In the genomic region with DNA sequence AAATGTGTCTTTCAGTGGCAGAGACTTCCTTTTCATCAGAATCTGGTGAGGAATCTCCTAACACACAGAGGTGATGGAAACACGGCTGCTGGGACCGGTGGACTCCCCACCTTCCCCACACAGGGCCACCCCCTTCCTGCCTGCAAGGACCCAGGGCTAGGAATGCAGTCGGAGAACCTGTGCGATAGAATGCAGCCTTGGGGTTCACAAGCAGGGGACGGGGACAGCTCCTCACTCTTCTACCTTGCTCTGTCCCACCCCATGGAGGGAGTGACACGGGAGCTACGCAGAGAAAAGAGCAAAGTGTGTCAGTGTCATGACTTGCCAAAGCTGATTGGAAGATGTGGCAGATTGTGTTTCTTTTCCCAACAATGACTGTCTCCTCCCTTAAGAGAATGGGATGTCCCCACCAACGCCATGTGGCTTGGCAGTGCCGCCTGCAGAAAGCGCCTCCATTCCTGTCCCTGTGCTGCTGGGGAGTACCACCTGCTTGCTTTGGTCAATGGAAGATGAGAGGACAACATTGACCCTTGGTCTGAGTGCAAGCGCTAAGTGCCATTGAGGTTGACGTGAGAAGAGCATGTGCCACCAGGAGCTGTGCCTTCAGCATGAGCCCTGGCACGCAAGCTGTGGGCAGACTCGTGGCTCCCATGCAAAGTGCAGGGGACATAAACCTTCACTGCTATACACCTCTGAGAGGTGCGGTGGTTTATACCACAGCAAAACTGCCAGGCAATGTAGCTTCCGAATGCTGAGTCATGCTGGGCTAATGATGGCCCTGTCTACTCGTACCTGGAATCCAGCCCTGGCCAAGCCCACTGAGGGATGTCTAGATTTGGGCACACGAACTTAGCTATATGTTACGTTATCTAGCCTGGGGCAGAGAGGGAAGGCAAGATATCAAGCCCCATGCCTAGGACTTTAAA, we compare ENCODE assay signal across 26 cellular contexts. TPM values are rescaled to one million over a fixed set of nuclear protein-coding genes. Genes with fewer than 3 reads are reported as not detected.
DNase-seq lines count a peak whose midpoint lies in the region; ATAC-seq and TF ChIP-seq lines count a peak whose summit lies in the region.
"Had no signal": no experiment of that assay in that cellular context is flagged by ENCODE, and none has a peak within 500 bp of the region (broad histone marks: within the 10 kb centered on the region; RNA-seq: fewer than 3 reads in every experiment).

No MANE protein-coding gene starts in this region.

- no peaks in the 10 kb centered on the region for H3K9me3 ChIP-seq in MM.1S (replicated peaks; ENCODE audit: insufficient read depth, low read length)
- H3K9me3 ChIP-seq: adrenal gland, psoas muscle, SJCRH30 had no signal

- H3K27ac ChIP-seq in MM.1S (ENCODE audit: low read length): peak overlapping the region; percentile 12; the same call in 1 of the 2 replicates
- H3K27ac ChIP-seq: 22Rv1, adrenal gland, C4-2B, heart left ventricle, psoas muscle, spleen had no signal

- H3K27me3 Mint-ChIP-seq in activated CD4-positive, alpha-beta T cell treated with anti-CD3 and anti-CD28 coated beads, Interleukin-2, amount 10 ng/mL, durations not matched to agents 24 days and 14 days: peaks cover 13% of the 10 kb centered on the region
- no peaks in the 10 kb centered on the region for H3K27me3 Mint-ChIP-seq in activated CD4-positive, alpha-beta T cell treated with anti-CD3 and anti-CD28 coated beads for 36 hours

- peaks cover 83% of the 10 kb centered on the region for H3K79me2 ChIP-seq in MM.1S (ENCODE audit: low read length)

- H3K36me3 Mint-ChIP-seq in activated CD4-positive, alpha-beta T cell treated with anti-CD3 and anti-CD28 coated beads, Interleukin-2, amount 10 ng/mL, durations not matched to agents 24 days and 14 days (ENCODE audit: low read depth): peaks cover 11% of the 10 kb centered on the region
- H3K36me3 Mint-ChIP-seq in activated CD4-positive, alpha-beta T cell treated with anti-CD3 and anti-CD28 coated beads for 36 hours (ENCODE audit: low read depth): peaks cover 8% of the 10 kb centered on the region
- H3K36me3 Mint-ChIP-seq: natural killer cell had no signal

- H3K4me3 Mint-ChIP-seq in activated CD4-positive, alpha-beta T cell treated with anti-CD3 and anti-CD28 coated beads, Interleukin-2, amount 10 ng/mL, durations not matched to agents 24 days and 14 days: no peak overlapping the region
- no peak overlapping the region for H3K4me3 Mint-ChIP-seq in activated CD4-positive, alpha-beta T cell treated with anti-CD3 and anti-CD28 coated beads for 36 hours
- H3K4me3 Mint-ChIP-seq: natural killer cell had no signal

- peaks cover 43% of the 10 kb centered on the region for H3K4me1 Mint-ChIP-seq in activated CD4-positive, alpha-beta T cell treated with anti-CD3 and anti-CD28 coated beads, Interleukin-2, amount 10 ng/mL, durations not matched to agents 24 days and 14 days
- H3K4me1 Mint-ChIP-seq in activated CD4-positive, alpha-beta T cell treated with anti-CD3 and anti-CD28 coated beads for 36 hours: peaks cover 36% of the 10 kb centered on the region

- H3K4me1 ChIP-seq in MM.1S (ENCODE audit: low read length): peaks cover 22% of the 10 kb centered on the region
- H3K4me1 ChIP-seq: adrenal gland, psoas muscle had no signal

- TF ChIP-seq CTCF in MM.1S (IDR thresholded peaks at IDR 0.05; ENCODE audit: low read length): no peak

- peaks cover 11% of the 10 kb centered on the region for H3F3A ChIP-seq in MM.1S (ENCODE audit: insufficient read depth, low read length)

- ATAC-seq in activated CD4-positive, alpha-beta T cell treated with anti-CD3 and anti-CD28 coated beads for 36 hours: no peak
- ATAC-seq in sciatic nerve: no peak
- ATAC-seq: heart left ventricle, natural killer cell, psoas muscle had no signal

- H4K20me1 ChIP-seq in MM.1S (ENCODE audit: insufficient read depth, low read length): no peaks in the 10 kb centered on the region

- H3K9ac ChIP-seq in MM.1S (ENCODE audit: low read length): no peak overlapping the region

- H3K9me3 Mint-ChIP-seq in activated CD4-positive, alpha-beta T cell treated with anti-CD3 and anti-CD28 coated beads, Interleukin-2, amount 10 ng/mL, durations not matched to agents 24 days and 14 days: peaks cover 12% of the 10 kb centered on the region
- peaks cover 16% of the 10 kb centered on the region for H3K9me3 Mint-ChIP-seq in activated CD4-positive, alpha-beta T cell treated with anti-CD3 and anti-CD28 coated beads for 36 hours (ENCODE audit: low read depth)
- H3K9me3 Mint-ChIP-seq: natural killer cell had no signal

- CTCF ChIA-PET in activated CD4-positive, alpha-beta T cell treated with anti-CD3 and anti-CD28 coated beads for 36 hours (lab: Charles Lee): interaction anchor here (0.7 to 1.4 kb wide), 3 partner anchors 38 to 127 kb away, joined by 3 to 4 read pairs (median 4); no protein-coding TSS in a partner anchor

- H3K4me2 ChIP-seq in MM.1S (ENCODE audit: low read depth, low read length): no peak overlapping the region

- DNase-seq in activated CD4-positive, alpha-beta T cell treated with anti-CD3 and anti-CD28 coated beads, Interleukin-2, amount 10 ng/mL, durations not matched to agents 24 days and 14 days: no peak
- DNase-seq in activated CD4-positive, alpha-beta T cell treated with anti-CD3 and anti-CD28 coated beads for 36 hours: no peak
- no peak for DNase-seq in MM.1S
- peak; percentile 34 for DNase-seq in ecto neural progenitor cell (ENCODE audit: low spot score)
- DNase-seq in sciatic nerve (ENCODE audit: low spot score): peak; percentile 32
- no peak for DNase-seq in NCI-H82 (lab: John Stamatoyannopoulos, UW)
- no peak for DNase-seq in superior temporal gyrus (ENCODE audit: extremely low spot score)
- no peak for DNase-seq in NK-92 treated with Interleukin-12 subunit alpha and Interleukin-12 subunit beta, amount 100 ng/mL, for 24 hours (lab: John Stamatoyannopoulos, UW)
- DNase-seq: activated CD4-positive, CD25-positive, alpha-beta regulatory T cell treated with anti-CD3 and anti-CD28 coated beads, Interleukin-2, amount 50 U/mL, for 72 hours; activated T-cell treated with anti-CD3 and anti-CD28 coated beads for 4 hours; DMS53; effector CD8-positive, alpha-beta T cell; heart left ventricle; natural killer cell; NCI-H1930; NCI-H524; psoas muscle; spleen; trophoblast cell had no signal

- H3K27ac Mint-ChIP-seq in activated CD4-positive, alpha-beta T cell treated with anti-CD3 and anti-CD28 coated beads, Interleukin-2, amount 10 ng/mL, durations not matched to agents 24 days and 14 days: peak overlapping the region; percentile 82
- H3K27ac Mint-ChIP-seq in activated CD4-positive, alpha-beta T cell treated with anti-CD3 and anti-CD28 coated beads for 36 hours: no peak overlapping the region
- H3K27ac Mint-ChIP-seq: natural killer cell had no signal

- H3K9me2 ChIP-seq in MM.1S (replicated peaks; ENCODE audit: insufficient read depth, low read length): no peaks in the 10 kb centered on the region

- H3K36me3 ChIP-seq in MM.1S (replicated peaks; ENCODE audit: insufficient read depth, low read length): no peaks in the 10 kb centered on the region
- H3K36me3 ChIP-seq: adrenal gland, heart left ventricle, SJCRH30, spleen had no signal

- no peak overlapping the region for H3K4me3 ChIP-seq in MM.1S (ENCODE audit: low read length)
- H3K4me3 ChIP-seq: adrenal gland, heart left ventricle, psoas muscle, SJCRH30, spleen had no signal

- no peak overlapping the region for H2AFZ ChIP-seq in MM.1S (ENCODE audit: low read length)

- H3K27me3 ChIP-seq in MM.1S (replicated peaks; ENCODE audit: insufficient read depth, low read length): no peaks in the 10 kb centered on the region
- H3K27me3 ChIP-seq: adrenal gland, heart left ventricle, SJCRH30, spleen had no signal

- intact Hi-C loops in activated CD4-positive, alpha-beta T cell treated with anti-CD3 and anti-CD28 coated beads, Interleukin-2, amount 10 ng/mL, durations not matched to agents 24 days and 14 days (cut with micrococcal nuclease): loop anchor here (2.0 to 10.0 kb wide), 5 partner anchors 17 to 222 kb away; no protein-coding TSS in a partner anchor
- intact Hi-C loops in activated CD4-positive, alpha-beta T cell treated with anti-CD3 and anti-CD28 coated beads for 36 hours (cut with DNase I, micrococcal nuclease): loop anchor here (2.0 to 5.0 kb wide), 2 partner anchors 17 to 38 kb away; no protein-coding TSS in a partner anchor
- intact Hi-C loops in sciatic nerve (cut with DNase I): no loop called here

- POLR2A ChIA-PET in activated CD4-positive, alpha-beta T cell treated with anti-CD3 and anti-CD28 coated beads for 36 hours (lab: Charles Lee): no interaction called here

RNA-seq across cellular contexts. Expression of a gene that starts 41.8 kb away (rescaled TPM):
- total RNA-seq in activated CD4-positive, alpha-beta T cell treated with anti-CD3 and anti-CD28 coated beads, Interleukin-2, amount 10 ng/mL, durations not matched to agents 24 days and 14 days: 0.21 and 0.83 TPM in 2 replicates
- not detected for total RNA-seq in activated CD4-positive, alpha-beta T cell treated with anti-CD3 and anti-CD28 coated beads for 36 hours
- 1.2 TPM for total RNA-seq in sciatic nerve
- total RNA-seq: cardiac septum; lung microvascular endothelial cell; T-helper 2 cell treated with Interferon-gamma antibody and Interleukin-4, amounts not matched to agents 100 ng/mL and 5 ng/mL, for 36 hours had no signal

Comparison
In these comparisons a context has a peak if more than half of its experiments do, and no peak if none do; other contexts are left out.
1. DNase-seq: peak in ecto neural progenitor cell (single experiment) and sciatic nerve (single experiment); none in activated CD4-positive, alpha-beta T cell treated with anti-CD3 and anti-CD28 coated beads, Interleukin-2, amount 10 ng/mL, durations not matched to agents 24 days and 14 days (single experiment), activated CD4-positive, alpha-beta T cell treated with anti-CD3 and anti-CD28 coated beads for 36 hours (single experiment), MM.1S (single experiment), NCI-H82 (single experiment), superior temporal gyrus (single experiment) and NK-92 treated with Interleukin-12 subunit alpha and Interleukin-12 subunit beta, amount 100 ng/mL, for 24 hours (single experiment).